In genomic region chr22:30649430-30650007, GRCh38 we compare ENCODE assay signal across 9 cellular contexts. TPM values are rescaled to one million over a fixed set of nuclear protein-coding genes. Genes with fewer than 3 reads are reported as not detected.
DNase-seq lines count a peak whose midpoint lies in the region; ATAC-seq and FAIRE-seq lines count a peak whose summit lies in the region.
"Had no signal": no experiment of that assay in that cellular context is flagged by ENCODE, and none has a peak within 500 bp of the region (broad histone marks: within the 10 kb centered on the region; RNA-seq: fewer than 3 reads in every experiment).

No MANE protein-coding gene starts in this region.

- intact Hi-C loops in left cardiac atrium (cut with DNase I), result no loop called here

- no peaks in the 10 kb centered on the region for H3K27me3 ChIP-seq in H7 (ENCODE audit: control insufficient read depth, insufficient read depth, low read length)
- H3K27me3 ChIP-seq: suprapubic skin had no signal

- ATAC-seq in activated T-helper 17 cell treated with anti-CD3 and anti-CD28 coated beads, Interleukin-2, amount 50 U/mL, for 72 hours (replicated peaks), result peak; percentile 98
- ATAC-seq in left cardiac atrium, result peak in 1 of 2 donors; percentile 89
- no peak for ATAC-seq in HG02571 (IDR thresholded peaks at IDR 0.05; ENCODE audit: unreplicated experiment)
- ATAC-seq in GM19452 (IDR thresholded peaks at IDR 0.05; ENCODE audit: unreplicated experiment), result no peak

- peak overlapping the region; percentile 91 for H3K27ac Mint-ChIP-seq in activated T-helper 17 cell treated with anti-CD3 and anti-CD28 coated beads, Interleukin-2, amount 50 U/mL, for 72 hours

- peaks cover 20% of the 10 kb centered on the region for H3K4me1 Mint-ChIP-seq in activated T-helper 17 cell treated with anti-CD3 and anti-CD28 coated beads, Interleukin-2, amount 50 U/mL, for 72 hours

- no peaks in the 10 kb centered on the region for H3K36me3 Mint-ChIP-seq in activated T-helper 17 cell treated with anti-CD3 and anti-CD28 coated beads, Interleukin-2, amount 50 U/mL, for 72 hours (ENCODE audit: low read depth)

- no peaks in the 10 kb centered on the region for H3K36me3 ChIP-seq in H7 (replicated peaks; ENCODE audit: control insufficient read depth, insufficient read depth, low read length)

- no peaks in the 10 kb centered on the region for H3K9me3 Mint-ChIP-seq in activated T-helper 17 cell treated with anti-CD3 and anti-CD28 coated beads, Interleukin-2, amount 50 U/mL, for 72 hours

- H3K4me3 Mint-ChIP-seq in activated T-helper 17 cell treated with anti-CD3 and anti-CD28 coated beads, Interleukin-2, amount 50 U/mL, for 72 hours, result peak overlapping the region; percentile 54

- DNase-seq in H7 (peak; percentile 49), RCC 7860 (ENCODE audit: low spot score) (peak; percentile 85), left cardiac atrium (peak; percentile 70)
- DNase-seq in stimulated activated CD4-positive, alpha-beta T cell treated with anti-CD3 and anti-CD28 coated beads, TNF-alpha, amount 100 ng/mL, for 24 hours (ENCODE audit: low read depth in 3 of 3), result peak; percentile 77 to 90 (median 77)

- peak; percentile 88 for FAIRE-seq in RCC 7860 (lab: Jason Lieb, UNC)

- H3K27me3 Mint-ChIP-seq in activated T-helper 17 cell treated with anti-CD3 and anti-CD28 coated beads, Interleukin-2, amount 50 U/mL, for 72 hours, result no peaks in the 10 kb centered on the region

- H3K4me3 ChIP-seq in H7 (ENCODE audit: insufficient read depth, low read depth, low read length), result no peak overlapping the region
- H3K4me3 ChIP-seq: SK-N-MC, suprapubic skin had no signal

RNA-seq across cellular contexts. Expression of gene SLC35E4, which starts 13.9 kb away (rescaled TPM):
- total RNA-seq in H7 (2014; rRNA removed; shearing (Covaris generic)), result 5.1 and 6.5 TPM in 2 replicates
- total RNA-seq in activated T-helper 17 cell treated with anti-CD3 and anti-CD28 coated beads, Interleukin-2, amount 50 U/mL, for 72 hours, result 10 to 100 TPM in 1 of 2 donors, 1 to 10 TPM in 1; 5.8 to 16.1 TPM
- total RNA-seq in left cardiac atrium, result 1 to 10 TPM; 2.3 to 5.3 TPM

RNA-seq across cellular contexts. Expression of gene DUSP18, which starts 18.2 kb away (rescaled TPM):
- 1.8 and 2.6 TPM in 2 replicates for total RNA-seq in H7 (2014; rRNA removed; shearing (Covaris generic))
- total RNA-seq in activated T-helper 17 cell treated with anti-CD3 and anti-CD28 coated beads, Interleukin-2, amount 50 U/mL, for 72 hours, result 1 to 10 TPM; 9.6 to 9.7 TPM
- 1 to 10 TPM; 3.8 to 5.6 TPM for total RNA-seq in left cardiac atrium

RNA-seq across cellular contexts. Expression of gene TCN2, which starts 42.5 kb away (rescaled TPM):
- total RNA-seq in H7 (2014; rRNA removed; shearing (Covaris generic)), result 35.6 and 40.3 TPM in 2 replicates
- total RNA-seq in activated T-helper 17 cell treated with anti-CD3 and anti-CD28 coated beads, Interleukin-2, amount 50 U/mL, for 72 hours, result 1 to 10 TPM in 1 of 2 donors, under 1 TPM in 1; 0.58 to 1.6 TPM
- total RNA-seq in left cardiac atrium, result 10 to 100 TPM; 20.9 to 21.3 TPM

RNA-seq across cellular contexts. Expression of gene OSBP2, which starts 45.2 kb away (rescaled TPM):
- total RNA-seq in H7 (2014; rRNA removed; shearing (Covaris generic)), result 3.4 and 4.7 TPM in 2 replicates
- total RNA-seq in activated T-helper 17 cell treated with anti-CD3 and anti-CD28 coated beads, Interleukin-2, amount 50 U/mL, for 72 hours, result 10 to 100 TPM in 1 of 2 donors, 1 to 10 TPM in 1; 3.1 to 16.7 TPM
- total RNA-seq in left cardiac atrium, result 10 to 100 TPM in 1 of 2 donors, 1 to 10 TPM in 1; 4.9 to 11.6 TPM

RNA-seq across cellular contexts. Expression of gene PES1, which starts 57.8 kb away (rescaled TPM):
- 86.2 and 111 TPM in 2 replicates for total RNA-seq in H7 (2014; rRNA removed; shearing (Covaris generic))
- total RNA-seq in activated T-helper 17 cell treated with anti-CD3 and anti-CD28 coated beads, Interleukin-2, amount 50 U/mL, for 72 hours, result 100 to 1,000 TPM in 1 of 2 donors, 10 to 100 TPM in 1; 63.6 to 124 TPM
- total RNA-seq in left cardiac atrium, result 10 to 100 TPM; 23.0 to 38.9 TPM

Comparison
In these comparisons a context has a peak if more than half of its experiments do, and no peak if none do; other contexts are left out.
1. RNA of gene TCN2, which starts 42.5 kb away (total RNA-seq): 35.6 to 40.3 TPM in H7 and 20.9 to 21.3 TPM in left cardiac atrium; 0.58 to 1.6 TPM in activated T-helper 17 cell treated with anti-CD3 and anti-CD28 coated beads, Interleukin-2, amount 50 U/mL, for 72 hours; every median in the first group is over 4 times any median in the second.
2. Peak in every context shown above with its lines, with median percentiles within 50 percentile points of each other: DNase-seq.